In the genomic region with DNA sequence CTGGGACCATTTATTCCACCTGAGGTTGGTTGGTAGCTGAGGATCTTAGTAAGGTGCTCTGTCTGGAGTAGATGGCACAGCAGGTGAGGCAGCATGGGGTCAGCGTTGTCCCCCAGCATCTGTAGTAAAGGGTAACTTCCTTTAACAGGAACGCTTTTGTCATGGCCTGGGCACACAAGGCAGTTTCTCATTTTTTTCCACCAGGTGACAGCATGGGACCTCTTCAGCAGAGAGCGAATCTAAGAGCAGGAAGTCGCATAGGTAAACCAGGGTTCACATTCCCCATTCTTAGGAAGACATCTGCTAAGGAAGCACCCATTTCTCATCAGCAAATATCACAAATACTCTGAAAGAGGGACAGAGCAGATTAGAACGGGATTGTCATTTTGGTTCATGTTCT, we compare ENCODE assay signal across 13 cellular contexts. TPM values are rescaled to one million over a fixed set of nuclear protein-coding genes. Genes with fewer than 3 reads are reported as not detected.
A peak's percentile ranks its signal among the peaks of the same experiment; 100 is the strongest.
DNase-seq lines count a peak whose midpoint lies in the region; ATAC-seq and TF ChIP-seq lines count a peak whose summit lies in the region.
"Had no signal": no experiment of that assay in that cellular context is flagged by ENCODE, and none has a peak within 500 bp of the region (broad histone marks: within the 10 kb centered on the region; RNA-seq: fewer than 3 reads in every experiment).

No MANE protein-coding gene starts in this region.

- POLR2A ChIA-PET in SK-N-SH (lab: Yijun Ruan, JAX) = no interaction called here

- H3K9me3 Mint-ChIP-seq in activated naive CD8-positive, alpha-beta T cell treated with anti-CD3 and anti-CD28 coated beads, Interleukin-2, amount 50 U/mL, for 24 hours = no peaks in the 10 kb centered on the region
- no peaks in the 10 kb centered on the region for H3K9me3 Mint-ChIP-seq in activated naive CD8-positive, alpha-beta T cell treated with anti-CD3 and anti-CD28 coated beads for 36 hours
- H3K9me3 Mint-ChIP-seq: CD8-positive, alpha-beta memory T cell had no signal

- TF ChIP-seq RAD21 in SK-N-SH (IDR thresholded peaks at IDR 0.05; ENCODE audit: low read length) = peak; percentile 55

- DNase-seq in activated naive CD8-positive, alpha-beta T cell treated with anti-CD3 and anti-CD28 coated beads, Interleukin-2, amount 50 U/mL, for 24 hours = no peak
- DNase-seq in activated naive CD8-positive, alpha-beta T cell treated with anti-CD3 and anti-CD28 coated beads for 36 hours = no peak
- DNase-seq in SK-N-SH (no peak), foreskin keratinocyte (no peak), uterus (no peak), NCI-H146 treated with DMSO at 0.1 percent for 48 hours (lab: John Stamatoyannopoulos, UW; ENCODE audit: unreplicated experiment) (no peak), midbrain (lab: John Stamatoyannopoulos, UW) (no peak)
- DNase-seq: activated gamma-delta T cell; MG63; stimulated activated CD4-positive, alpha-beta T cell treated with anti-CD3 and anti-CD28 coated beads, Interleukin-4, amount 100 ng/mL, for 1 hour had no signal

- H3K79me2 ChIP-seq in SK-N-SH (ENCODE audit: insufficient read depth) = no peaks in the 10 kb centered on the region

- no peak for TF ChIP-seq EP300 in SK-N-SH (IDR thresholded peaks at IDR 0.05; ENCODE audit: borderline replicate concordance in 1 of 2, low read depth in 1 of 2, low read length in 1 of 2)

- peaks cover 36% of the 10 kb centered on the region for H3K36me3 Mint-ChIP-seq in activated naive CD8-positive, alpha-beta T cell treated with anti-CD3 and anti-CD28 coated beads, Interleukin-2, amount 50 U/mL, for 24 hours (ENCODE audit: low read depth)
- H3K36me3 Mint-ChIP-seq in activated naive CD8-positive, alpha-beta T cell treated with anti-CD3 and anti-CD28 coated beads for 36 hours = peaks cover 14% of the 10 kb centered on the region

- H3K4me3 ChIP-seq in SK-N-SH (ENCODE audit: low read depth in 2 of 2, low read length in 1 of 2) = no peak overlapping the region
- H3K4me3 ChIP-seq in uterus = no peak overlapping the region
- H3K4me3 ChIP-seq: MG63 had no signal

- H3K27ac Mint-ChIP-seq in activated naive CD8-positive, alpha-beta T cell treated with anti-CD3 and anti-CD28 coated beads, Interleukin-2, amount 50 U/mL, for 24 hours = peak overlapping the region; percentile 11
- no peak overlapping the region for H3K27ac Mint-ChIP-seq in activated naive CD8-positive, alpha-beta T cell treated with anti-CD3 and anti-CD28 coated beads for 36 hours

- CTCF ChIA-PET in SK-N-SH (lab: Yijun Ruan, JAX) = interaction anchor here (1.2 kb wide), 1 partner anchor 126 kb away, joined by 6 read pairs; no protein-coding TSS in a partner anchor

- H2AFZ ChIP-seq in SK-N-SH (ENCODE audit: low read depth) = no peak overlapping the region

- peaks cover 47% of the 10 kb centered on the region for H3K4me1 Mint-ChIP-seq in activated naive CD8-positive, alpha-beta T cell treated with anti-CD3 and anti-CD28 coated beads, Interleukin-2, amount 50 U/mL, for 24 hours
- peaks cover 29% of the 10 kb centered on the region for H3K4me1 Mint-ChIP-seq in activated naive CD8-positive, alpha-beta T cell treated with anti-CD3 and anti-CD28 coated beads for 36 hours

- H3K4me1 ChIP-seq in SK-N-SH (ENCODE audit: control insufficient read depth in 1 of 2, insufficient read depth in 2 of 2, low read depth in 1 of 2, low read length in 1 of 2) = peaks cover 0 to 18% of the 10 kb centered on the region in 2 experiments; a peak in 1 of 4 replicates
- H3K4me1 ChIP-seq in foreskin keratinocyte = no peaks in the 10 kb centered on the region
- H3K4me1 ChIP-seq in uterus = no peaks in the 10 kb centered on the region

- no peak for ATAC-seq in activated naive CD8-positive, alpha-beta T cell treated with anti-CD3 and anti-CD28 coated beads, Interleukin-2, amount 50 U/mL, for 24 hours
- ATAC-seq in foreskin keratinocyte = no peak
- ATAC-seq in HG02588 (IDR thresholded peaks at IDR 0.05; ENCODE audit: unreplicated experiment) = no peak

- peak overlapping the region; percentile 18; the same call in 1 of the 2 replicates for H3K9ac ChIP-seq in SK-N-SH

- TF ChIP-seq CTCF in SK-N-SH (IDR thresholded peaks at IDR 0.05) (peak; percentile 37), foreskin keratinocyte (conservative IDR thresholded peaks at IDR 0.05) (peak; percentile 55), uterus (IDR thresholded peaks at IDR 0.05) (no peak)

- WGBS in SK-N-SH (ENCODE audit: low lambda C conversion rate) = 90% methylated on average over 5 of the region's 5 CpGs

- peaks cover 19 to 24% of the 10 kb centered on the region in 2 experiments for H3K36me3 ChIP-seq in SK-N-SH (replicated peaks in 1 of 2; ENCODE audit: control insufficient read depth in 1 of 2, insufficient read depth in 2 of 2, low read length in 1 of 2)
- no peaks in the 10 kb centered on the region for H3K36me3 ChIP-seq in uterus

- H3K27me3 ChIP-seq in SK-N-SH (ENCODE audit: insufficient read depth) (no peaks in the 10 kb centered on the region), foreskin keratinocyte (no peaks in the 10 kb centered on the region), uterus (no peaks in the 10 kb centered on the region)
- H3K27me3 ChIP-seq: MG63, neutrophil had no signal

- H3K4me2 ChIP-seq in SK-N-SH = peak overlapping the region; percentile 58; the same call in 1 of the 2 replicates

- H3K27me3 Mint-ChIP-seq in activated naive CD8-positive, alpha-beta T cell treated with anti-CD3 and anti-CD28 coated beads, Interleukin-2, amount 50 U/mL, for 24 hours = no peaks in the 10 kb centered on the region
- no peaks in the 10 kb centered on the region for H3K27me3 Mint-ChIP-seq in activated naive CD8-positive, alpha-beta T cell treated with anti-CD3 and anti-CD28 coated beads for 36 hours
- H3K27me3 Mint-ChIP-seq: CD8-positive, alpha-beta memory T cell had no signal

- intact Hi-C loops in uterus (cut with DNase I; ENCODE audit: low total_unique reads) = no loop called here

- H3K9me2 ChIP-seq in SK-N-SH = no peaks in the 10 kb centered on the region

- no peaks in the 10 kb centered on the region for H3K9me3 ChIP-seq in SK-N-SH
- no peaks in the 10 kb centered on the region for H3K9me3 ChIP-seq in uterus
- H3K9me3 ChIP-seq: MG63, neutrophil had no signal

- TF ChIP-seq POLR2A in uterus (IDR thresholded peaks at IDR 0.05) = no peak

- no peaks in the 10 kb centered on the region for H4K20me1 ChIP-seq in SK-N-SH (ENCODE audit: insufficient read depth)

- no peak overlapping the region for H3K4me3 Mint-ChIP-seq in activated naive CD8-positive, alpha-beta T cell treated with anti-CD3 and anti-CD28 coated beads, Interleukin-2, amount 50 U/mL, for 24 hours
- H3K4me3 Mint-ChIP-seq in activated naive CD8-positive, alpha-beta T cell treated with anti-CD3 and anti-CD28 coated beads for 36 hours = no peak overlapping the region
- H3K4me3 Mint-ChIP-seq: CD8-positive, alpha-beta memory T cell had no signal

- H3K27ac ChIP-seq in SK-N-SH (ENCODE audit: low read depth in 2 of 2, low read length in 1 of 2) (peak overlapping the region in 1 of 2 experiments; percentile 87; a peak in 3 of 4 replicates), foreskin keratinocyte (no peak overlapping the region), uterus (peak overlapping the region; percentile 71 to 84)
- H3K27ac ChIP-seq: neutrophil had no signal

- H3F3A ChIP-seq in SK-N-SH (replicated peaks; ENCODE audit: insufficient read depth) = peaks cover 3% of the 10 kb centered on the region

TF ChIP-seq in SK-N-SH, 30 proteins besides CTCF, POLR2A, EP300 and RAD21:
- TF ChIP-seq RCOR1 (IDR thresholded peaks at IDR 0.05; ENCODE audit: low read length) = no peak
- peak; percentile 20; the same call in 1 of the 2 replicates for TF ChIP-seq SMC3 (IDR thresholded peaks at IDR 0.05; ENCODE audit: low read depth, low read length)
- TF ChIP-seq NFIC (IDR thresholded peaks at IDR 0.05; ENCODE audit: borderline replicate concordance) = no peak
- no peak for TF ChIP-seq FOXJ3 (CRISPR knock-in tag; IDR thresholded peaks at IDR 0.05)
- TF ChIP-seq GABPA (IDR thresholded peaks at IDR 0.05; ENCODE audit: low read depth) = no peak

RNA-seq across cellular contexts. Expression of gene GPR107, which starts 56.5 kb away (rescaled TPM):
- 10 to 100 TPM; 17.7 to 19.4 TPM for total RNA-seq in activated naive CD8-positive, alpha-beta T cell treated with anti-CD3 and anti-CD28 coated beads for 36 hours
- polyA plus RNA-seq in SK-N-SH (2012; rRNA removed) (23.0 and 29.9 TPM in 2 replicates), foreskin keratinocyte (10.6 and 10.7 TPM in 2 replicates)
- polyA plus RNA-seq in SK-N-SH (2012; cell fraction: cytosol; rRNA removed) = 20.9 and 24.6 TPM in 2 replicates
- 20.5 and 35.5 TPM in 2 replicates for polyA plus RNA-seq in SK-N-SH (2012; cell fraction: nucleus; rRNA removed)
- total RNA-seq in foreskin keratinocyte (21.6 and 25.8 TPM in 2 replicates), uterus (10 to 100 TPM; 10.8 to 41.5 (median 26.7) TPM)

Comparison
In these comparisons a context has a peak if more than half of its experiments do, and no peak if none do; other contexts are left out.
1. CTCF ChIP-seq: peak in SK-N-SH (single experiment) and foreskin keratinocyte (single experiment); none in uterus (0 of 4).